ENCODE assay signal across 35 cellular contexts in genomic region chr15:38890194-38890593, GRCh38.
"Had no signal": no experiment of that assay in that cellular context is flagged by ENCODE, and none has a peak within 500 bp of the region (broad histone marks: within the 10 kb centered on the region; RNA-seq: fewer than 3 reads in every experiment).

No MANE protein-coding gene starts in this region.

- H3K9me3 ChIP-seq: ascending aorta, breast epithelium, colonic mucosa, esophagus muscularis mucosa, gastrocnemius medialis had no signal

- H3K4me3 Mint-ChIP-seq: activated CD4-positive, alpha-beta memory T cell treated with anti-CD3 and anti-CD28 coated beads for 36 hours; activated CD4-positive, alpha-beta T cell treated with anti-CD3 and anti-CD28 coated beads for 36 hours; activated CD4-positive, alpha-beta T cell treated with anti-CD3 and anti-CD28 coated beads, Interleukin-2, amount 10 ng/mL, durations not matched to agents 24 days and 14 days; activated CD8-positive, alpha-beta memory T cell treated with anti-CD3 and anti-CD28 coated beads, Interleukin-2, amount 10 ng/mL, durations not matched to agents 7 days and 5 days; activated CD8-positive, alpha-beta T cell treated with anti-CD3 and anti-CD28 coated beads, Interleukin-2, amount 10 ng/mL, durations not matched to agents 7 days and 5 days; activated naive CD4-positive, alpha-beta T cell treated with anti-CD3 and anti-CD28 coated beads for 36 hours; activated naive CD4-positive, alpha-beta T cell treated with anti-CD3 and anti-CD28 coated beads, Interleukin-2, amount 50 U/mL, for 24 hours; activated naive CD8-positive, alpha-beta T cell treated with anti-CD3 and anti-CD28 coated beads, Interleukin-2, amount 10 ng/mL, durations not matched to agents 7 days and 5 days; activated T-helper 1 cell treated with anti-CD3 and anti-CD28 coated beads, Interleukin-12 subunit alpha, Interleukin-12 subunit beta, Interleukin-2, Interleukin-4 antibody, amounts not matched to agents 30 ng/mL and 10 ng/mL and 1 ng/mL, durations not matched to agents 14 hours and 24 hours and 36 hours; brain; endodermal cell; T-helper 17 cell; T-helper 2 cell treated with Interferon-gamma antibody and Interleukin-4, amounts not matched to agents 5 μg/mL and 100 μg/mL, for 36 hours had no signal

- H3K27ac Mint-ChIP-seq: activated CD4-positive, alpha-beta memory T cell treated with anti-CD3 and anti-CD28 coated beads for 36 hours; activated CD4-positive, alpha-beta T cell treated with anti-CD3 and anti-CD28 coated beads for 36 hours; activated CD4-positive, alpha-beta T cell treated with anti-CD3 and anti-CD28 coated beads, Interleukin-2, amount 10 ng/mL, durations not matched to agents 24 days and 14 days; activated CD8-positive, alpha-beta memory T cell treated with anti-CD3 and anti-CD28 coated beads, Interleukin-2, amount 10 ng/mL, durations not matched to agents 7 days and 5 days; activated CD8-positive, alpha-beta T cell treated with anti-CD3 and anti-CD28 coated beads, Interleukin-2, amount 10 ng/mL, durations not matched to agents 7 days and 5 days; activated naive CD4-positive, alpha-beta T cell treated with anti-CD3 and anti-CD28 coated beads for 36 hours; activated naive CD4-positive, alpha-beta T cell treated with anti-CD3 and anti-CD28 coated beads, Interleukin-2, amount 50 U/mL, for 24 hours; activated naive CD8-positive, alpha-beta T cell treated with anti-CD3 and anti-CD28 coated beads, Interleukin-2, amount 10 ng/mL, durations not matched to agents 7 days and 5 days; activated T-helper 1 cell treated with anti-CD3 and anti-CD28 coated beads, Interleukin-12 subunit alpha, Interleukin-12 subunit beta, Interleukin-2, Interleukin-4 antibody, amounts not matched to agents 30 ng/mL and 10 ng/mL and 1 ng/mL, durations not matched to agents 14 hours and 24 hours and 36 hours; activated T-helper 2 cell treated with anti-CD3 and anti-CD28 coated beads, Interferon-gamma antibody, Interleukin-2, Interleukin-4, amounts not matched to agents 10 μg/mL and 5 μg/mL and 100 μg/mL, durations not matched to agents 14 hours and 24 hours and 36 hours; brain; endodermal cell; T-helper 17 cell; T-helper 2 cell treated with Interferon-gamma antibody and Interleukin-4, amounts not matched to agents 5 μg/mL and 100 μg/mL, for 36 hours had no signal

- H3K27me3 ChIP-seq: ascending aorta, breast epithelium, cardiac muscle cell, colonic mucosa, dorsolateral prefrontal cortex, esophagus muscularis mucosa, foreskin keratinocyte, gastrocnemius medialis had no signal

- H3K9me3 Mint-ChIP-seq: activated CD4-positive, alpha-beta memory T cell treated with anti-CD3 and anti-CD28 coated beads for 36 hours; activated CD4-positive, alpha-beta T cell treated with anti-CD3 and anti-CD28 coated beads, Interleukin-2, amount 10 ng/mL, durations not matched to agents 24 days and 14 days; activated naive CD4-positive, alpha-beta T cell treated with anti-CD3 and anti-CD28 coated beads for 36 hours; activated naive CD4-positive, alpha-beta T cell treated with anti-CD3 and anti-CD28 coated beads, Interleukin-2, amount 50 U/mL, for 24 hours; activated naive CD8-positive, alpha-beta T cell treated with anti-CD3 and anti-CD28 coated beads, Interleukin-2, amount 10 ng/mL, durations not matched to agents 7 days and 5 days; activated T-helper 1 cell treated with anti-CD3 and anti-CD28 coated beads, Interleukin-12 subunit alpha, Interleukin-12 subunit beta, Interleukin-2, Interleukin-4 antibody, amounts not matched to agents 30 ng/mL and 10 ng/mL and 1 ng/mL, durations not matched to agents 14 hours and 24 hours and 36 hours; activated T-helper 2 cell treated with anti-CD3 and anti-CD28 coated beads, Interferon-gamma antibody, Interleukin-2, Interleukin-4, amounts not matched to agents 10 μg/mL and 5 μg/mL and 100 μg/mL, durations not matched to agents 14 hours and 24 hours and 36 hours; T-helper 2 cell treated with Interferon-gamma antibody and Interleukin-4, amounts not matched to agents 5 μg/mL and 100 μg/mL, for 36 hours had no signal

- H3K4me1 Mint-ChIP-seq: activated CD4-positive, alpha-beta T cell treated with anti-CD3 and anti-CD28 coated beads for 36 hours; activated CD4-positive, alpha-beta T cell treated with anti-CD3 and anti-CD28 coated beads, Interleukin-2, amount 10 ng/mL, durations not matched to agents 24 days and 14 days; activated CD8-positive, alpha-beta memory T cell treated with anti-CD3 and anti-CD28 coated beads, Interleukin-2, amount 10 ng/mL, durations not matched to agents 7 days and 5 days; activated naive CD4-positive, alpha-beta T cell treated with anti-CD3 and anti-CD28 coated beads, Interleukin-2, amount 50 U/mL, for 24 hours; activated naive CD8-positive, alpha-beta T cell treated with anti-CD3 and anti-CD28 coated beads, Interleukin-2, amount 10 ng/mL, durations not matched to agents 7 days and 5 days; endodermal cell; T-helper 17 cell had no signal

- H3K36me3 Mint-ChIP-seq: activated CD4-positive, alpha-beta memory T cell treated with anti-CD3 and anti-CD28 coated beads for 36 hours; activated CD8-positive, alpha-beta memory T cell treated with anti-CD3 and anti-CD28 coated beads, Interleukin-2, amount 10 ng/mL, durations not matched to agents 7 days and 5 days; activated naive CD4-positive, alpha-beta T cell treated with anti-CD3 and anti-CD28 coated beads, Interleukin-2, amount 50 U/mL, for 24 hours; activated naive CD8-positive, alpha-beta T cell treated with anti-CD3 and anti-CD28 coated beads, Interleukin-2, amount 10 ng/mL, durations not matched to agents 7 days and 5 days; brain had no signal

- H3K27me3 Mint-ChIP-seq: activated CD4-positive, alpha-beta memory T cell treated with anti-CD3 and anti-CD28 coated beads for 36 hours had no signal

- ATAC-seq: activated CD4-positive, alpha-beta T cell treated with anti-CD3 and anti-CD28 coated beads for 36 hours; activated CD8-positive, alpha-beta memory T cell treated with anti-CD3 and anti-CD28 coated beads, Interleukin-2, amount 10 ng/mL, durations not matched to agents 7 days and 5 days; activated CD8-positive, alpha-beta T cell treated with anti-CD3 and anti-CD28 coated beads, Interleukin-2, amount 10 ng/mL, durations not matched to agents 7 days and 5 days; foreskin keratinocyte; gastrocnemius medialis; T-helper 17 cell had no signal

- DNase-seq: activated CD4-positive, alpha-beta memory T cell treated with anti-CD3 and anti-CD28 coated beads for 36 hours; activated CD4-positive, alpha-beta T cell treated with anti-CD3 and anti-CD28 coated beads for 36 hours; activated CD4-positive, alpha-beta T cell treated with anti-CD3 and anti-CD28 coated beads, Interleukin-2, amount 10 ng/mL, durations not matched to agents 24 days and 14 days; activated CD4-positive, CD25-positive, alpha-beta regulatory T cell; activated CD4-positive, CD25-positive, alpha-beta regulatory T cell treated with anti-CD3 and anti-CD28 coated beads, Interleukin-2, amount 50 U/mL, for 72 hours; activated CD8-positive, alpha-beta memory T cell treated with anti-CD3 and anti-CD28 coated beads, Interleukin-2, amount 10 ng/mL, durations not matched to agents 7 days and 5 days; activated CD8-positive, alpha-beta memory T cell treated with anti-CD3 and anti-CD28 coated beads, Interleukin-2, amount 50 U/mL, for 4 hours; activated CD8-positive, alpha-beta T cell treated with anti-CD3 and anti-CD28 coated beads, Interleukin-2, amount 10 ng/mL, durations not matched to agents 7 days and 5 days; activated effector memory CD4-positive, alpha-beta T cell treated with anti-CD3 and anti-CD28 coated beads, Interleukin-2, amount 50 U/mL, for 16 hours; activated naive CD4-positive, alpha-beta T cell treated with anti-CD3 and anti-CD28 coated beads for 36 hours; activated naive CD8-positive, alpha-beta T cell treated with anti-CD3 and anti-CD28 coated beads, Interleukin-2, amount 10 ng/mL, durations not matched to agents 7 days and 5 days; activated T-cell treated with anti-CD3 and anti-CD28 coated beads, Interleukin-2, amount 50 U/mL, for 1 hour; activated T-cell treated with anti-CD3 and anti-CD28 coated beads, Interleukin-2, amount 50 U/mL, for 48 hours; central memory CD4-positive, alpha-beta T cell; cerebellar nuclear complex; colonic mucosa; dorsolateral prefrontal cortex; effector memory CD4-positive, alpha-beta T cell; endodermal cell; erythroblast; foreskin keratinocyte; gastrocnemius medialis; glutamatergic neuron; T-helper 1 cell; T-helper 17 cell; T1000 had no signal

- H3K4me3 ChIP-seq: ascending aorta, breast epithelium, cardiac muscle cell, colonic mucosa, dorsolateral prefrontal cortex, esophagus muscularis mucosa, gastrocnemius medialis had no signal

- H3K4me1 ChIP-seq: ascending aorta, breast epithelium, gastrocnemius medialis had no signal

- H3K36me3 ChIP-seq: ascending aorta, breast epithelium, cardiac muscle cell, colonic mucosa, esophagus muscularis mucosa, gastrocnemius medialis had no signal

- H3K27ac ChIP-seq: ascending aorta, breast epithelium, cardiac muscle cell, colonic mucosa, dorsolateral prefrontal cortex, esophagus muscularis mucosa, foreskin keratinocyte, gastrocnemius medialis had no signal
